Comparison of ENCODE assay signal across 23 cellular contexts in the genomic region with DNA sequence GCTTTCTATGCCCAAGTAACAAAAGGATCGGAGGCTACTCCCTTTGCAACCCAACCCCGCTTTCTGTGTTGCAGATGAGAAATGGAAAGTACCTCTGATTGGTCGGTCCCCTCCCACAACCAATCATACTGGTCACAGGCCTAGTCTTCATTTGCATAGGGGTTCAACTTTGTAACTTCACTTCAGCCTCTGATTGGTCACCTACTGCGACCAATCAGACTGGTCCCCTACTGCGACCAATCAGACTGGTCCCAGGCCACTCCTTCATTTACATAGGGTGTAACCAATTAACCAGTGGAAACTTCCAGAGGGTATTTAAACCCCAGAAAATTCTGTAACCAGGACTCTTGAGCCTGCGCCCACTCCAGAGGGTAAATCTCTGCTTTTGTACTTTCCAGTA.
"Had no signal": no experiment of that assay in that cellular context is flagged by ENCODE, and none has a peak within 500 bp of the region (broad histone marks: within the 10 kb centered on the region; RNA-seq: fewer than 3 reads in every experiment).

No MANE protein-coding gene starts in this region.

- H3K27ac ChIP-seq: left ventricle myocardium inferior, ovary, right atrium auricular region, right lobe of liver, thoracic aorta, tibial artery, upper lobe of right lung had no signal

- DNase-seq: hypothalamus; islet precursor cell; left ventricle myocardium inferior; midbrain; mucosa of descending colon; naive thymus-derived CD4-positive, alpha-beta T cell; ovary; right lobe of liver; stimulated activated CD4-positive, alpha-beta T cell treated with anti-CD3 and anti-CD28 coated beads, Interleukin-1b, Interleukin-23, amount 100 ng/mL, for 48 hours; stimulated activated CD4-positive, alpha-beta T cell treated with anti-CD3 and anti-CD28 coated beads, Interleukin-2, amount 100 ng/mL, for 48 hours; stimulated activated CD4-positive, alpha-beta T cell treated with anti-CD3 and anti-CD28 coated beads, Interleukin-4, amount 100 ng/mL, for 4 hours; stimulated activated CD8-positive, alpha-beta memory T cell treated with anti-CD3 and anti-CD28 coated beads, Interleukin-4, amount 100 ng/mL, for 48 hours; stimulated activated naive CD4-positive, alpha-beta T cell treated with Interleukin-2 at 50 U/mL for 16 hours; stimulated activated naive CD8-positive, alpha-beta T cell treated with anti-CD3 and anti-CD28 coated beads, Interleukin-15, amount 100 ng/mL, for 72 hours; tibial artery; trophoblast cell; upper lobe of right lung had no signal

- H3K4me1 ChIP-seq: left ventricle myocardium inferior, right atrium auricular region, right lobe of liver, tibial artery, upper lobe of right lung had no signal

- ATAC-seq: mucosa of descending colon; naive thymus-derived CD4-positive, alpha-beta T cell; natural killer cell treated with Interleukin-12 subunit alpha and Interleukin-12 subunit beta and Interleukin-15 and Interleukin-18, amount 100 ng/mL, for 72 hours; right lobe of liver; stimulated activated memory B cell treated with anti-CD40 and anti-IgM and Interleukin-4, amounts not matched to agents 10 μg/mL and 1 μg/mL and 100 μg/mL, for 72 hours; stimulated activated naive CD8-positive, alpha-beta T cell treated with anti-CD3 and anti-CD28 coated beads, Interleukin-15, amount 100 ng/mL, for 72 hours; upper lobe of right lung had no signal

- H3K27me3 ChIP-seq: ovary, right atrium auricular region, right lobe of liver, tibial artery, upper lobe of right lung had no signal

- H3K36me3 ChIP-seq: left ventricle myocardium inferior, ovary, right atrium auricular region, right lobe of liver, thoracic aorta, tibial artery, upper lobe of right lung had no signal

- H3K4me3 ChIP-seq: left ventricle myocardium inferior, lung, mucosa of descending colon, ovary, right atrium auricular region, right lobe of liver, smooth muscle cell, thoracic aorta, tibial artery, upper lobe of right lung had no signal

- H3K9me3 ChIP-seq: mucosa of descending colon, ovary, right atrium auricular region, right lobe of liver, thoracic aorta, tibial artery, upper lobe of right lung had no signal
